30 cellular contexts compared by ENCODE assay signal in genomic region chr12:75443709-75444108, GRCh38. TPM values are rescaled to one million over a fixed set of nuclear protein-coding genes. Genes with fewer than 3 reads are reported as not detected.
"Had no signal": no experiment of that assay in that cellular context is flagged by ENCODE, and none has a peak within 500 bp of the region (broad histone marks: within the 10 kb centered on the region; RNA-seq: fewer than 3 reads in every experiment).

No MANE protein-coding gene starts in this region.

- DNase-seq: activated CD4-positive, alpha-beta memory T cell treated with anti-CD3 and anti-CD28 coated beads, Interleukin-2, amount 10 ng/mL, durations not matched to agents 7 days and 5 days; activated CD4-positive, alpha-beta T cell treated with anti-CD3 and anti-CD28 coated beads for 1 hour; activated CD4-positive, alpha-beta T cell treated with anti-CD3 and anti-CD28 coated beads, Interleukin-2, amount 10 ng/mL, durations not matched to agents 7 days and 5 days; activated CD8-positive, alpha-beta memory T cell treated with anti-CD3 and anti-CD28 coated beads, Interleukin-2, amount 50 U/mL, for 48 hours; activated gamma-delta T cell; activated naive CD4-positive, alpha-beta T cell treated with anti-CD3 and anti-CD28 coated beads, Interleukin-2, amount 10 ng/mL, durations not matched to agents 7 days and 5 days; activated naive CD8-positive, alpha-beta T cell treated with anti-CD3 and anti-CD28 coated beads, Interleukin-2, amount 10 ng/mL, durations not matched to agents 7 days and 5 days; activated T-cell treated with anti-CD3 and anti-CD28 coated beads, Interleukin-2, amount 50 U/mL, for 24 hours; cortex of kidney; heart left ventricle; hypothalamus; immature natural killer cell; mucosa of descending colon; posterior cingulate gyrus; right cardiac atrium; stimulated activated CD4-positive, alpha-beta T cell treated with anti-CD3 and anti-CD28 coated beads, Interleukin-12 subunit alpha, Interleukin-12 subunit beta, amount 100 ng/mL, for 4 hours; stimulated activated CD4-positive, alpha-beta T cell treated with anti-CD3 and anti-CD28 coated beads, Interleukin-4, amount 100 ng/mL, for 24 hours; T-helper 9 cell had no signal

- H3K4me3 Mint-ChIP-seq: activated CD4-positive, alpha-beta memory T cell treated with anti-CD3 and anti-CD28 coated beads, Interleukin-2, amount 10 ng/mL, durations not matched to agents 7 days and 5 days; activated CD4-positive, alpha-beta T cell treated with anti-CD3 and anti-CD28 coated beads, Interleukin-2, amount 10 ng/mL, durations not matched to agents 7 days and 5 days; activated naive CD4-positive, alpha-beta T cell treated with anti-CD3 and anti-CD28 coated beads, Interleukin-2, amount 10 ng/mL, durations not matched to agents 7 days and 5 days; activated naive CD8-positive, alpha-beta T cell treated with anti-CD3 and anti-CD28 coated beads, Interleukin-2, amount 10 ng/mL, durations not matched to agents 7 days and 5 days; activated T-cell treated with anti-CD3 and anti-CD28 coated beads, Interleukin-2, amount 50 U/mL, for 24 hours; immature natural killer cell; natural killer cell treated with Interleukin-12 subunit alpha and Interleukin-12 subunit beta and Interleukin-15 and Interleukin-18, amount 100 ng/mL, for 72 hours; stimulated activated effector memory CD8-positive, alpha-beta T cell treated with anti-CD3 and anti-CD28 coated beads, Interleukin-12 subunit alpha, Interleukin-12 subunit beta, amount 100 ng/mL, for 72 hours; stimulated activated naive CD8-positive, alpha-beta T cell treated with anti-CD3 and anti-CD28 coated beads, Interleukin-15, Interleukin-2, amounts not matched to agents 100 ng/mL and 50 ng/mL, for 24 hours; T-helper 1 cell treated with Interleukin-12 subunit alpha and Interleukin-12 subunit beta and Interleukin-4 antibody, amounts not matched to agents 30 μg/mL and 1 μg/mL, for 36 hours had no signal

- H3K9me3 Mint-ChIP-seq: activated T-cell treated with anti-CD3 and anti-CD28 coated beads, Interleukin-2, amount 50 U/mL, for 24 hours; stimulated activated effector memory CD8-positive, alpha-beta T cell treated with anti-CD3 and anti-CD28 coated beads, Interleukin-12 subunit alpha, Interleukin-12 subunit beta, amount 100 ng/mL, for 72 hours; stimulated activated naive CD8-positive, alpha-beta T cell treated with anti-CD3 and anti-CD28 coated beads, Interleukin-15, Interleukin-2, amounts not matched to agents 100 ng/mL and 50 ng/mL, for 24 hours had no signal

- FAIRE-seq: endothelial cell of umbilical vein, TTC549, urothelium cell line had no signal

- H3K27me3 ChIP-seq: ascending aorta, brain microvascular endothelial cell, foreskin keratinocyte, heart left ventricle had no signal

- H3K27ac Mint-ChIP-seq: activated CD4-positive, alpha-beta memory T cell treated with anti-CD3 and anti-CD28 coated beads, Interleukin-2, amount 10 ng/mL, durations not matched to agents 7 days and 5 days; activated CD4-positive, alpha-beta T cell treated with anti-CD3 and anti-CD28 coated beads, Interleukin-2, amount 10 ng/mL, durations not matched to agents 7 days and 5 days; activated naive CD4-positive, alpha-beta T cell treated with anti-CD3 and anti-CD28 coated beads, Interleukin-2, amount 10 ng/mL, durations not matched to agents 7 days and 5 days; activated naive CD8-positive, alpha-beta T cell treated with anti-CD3 and anti-CD28 coated beads, Interleukin-2, amount 10 ng/mL, durations not matched to agents 7 days and 5 days; activated T-cell treated with anti-CD3 and anti-CD28 coated beads, Interleukin-2, amount 50 U/mL, for 24 hours; natural killer cell treated with Interleukin-12 subunit alpha and Interleukin-12 subunit beta and Interleukin-15 and Interleukin-18, amount 100 ng/mL, for 72 hours; stimulated activated effector memory CD8-positive, alpha-beta T cell treated with anti-CD3 and anti-CD28 coated beads, Interleukin-12 subunit alpha, Interleukin-12 subunit beta, amount 100 ng/mL, for 72 hours; stimulated activated naive CD8-positive, alpha-beta T cell treated with anti-CD3 and anti-CD28 coated beads, Interleukin-15, Interleukin-2, amounts not matched to agents 100 ng/mL and 50 ng/mL, for 24 hours; T-helper 1 cell treated with Interleukin-12 subunit alpha and Interleukin-12 subunit beta and Interleukin-4 antibody, amounts not matched to agents 30 μg/mL and 1 μg/mL, for 36 hours had no signal

- H3K4me3 ChIP-seq: ascending aorta, heart left ventricle, mucosa of descending colon, skin epidermis, thoracic aorta had no signal

- H3K36me3 ChIP-seq: ascending aorta, brain microvascular endothelial cell, heart left ventricle, thoracic aorta had no signal

- H3K4me1 ChIP-seq: ascending aorta had no signal

- H3K36me3 Mint-ChIP-seq: activated naive CD4-positive, alpha-beta T cell treated with anti-CD3 and anti-CD28 coated beads, Interleukin-2, amount 10 ng/mL, durations not matched to agents 7 days and 5 days; stimulated activated effector memory CD8-positive, alpha-beta T cell treated with anti-CD3 and anti-CD28 coated beads, Interleukin-12 subunit alpha, Interleukin-12 subunit beta, amount 100 ng/mL, for 72 hours had no signal

- H3K27ac ChIP-seq: ascending aorta, foreskin keratinocyte, heart left ventricle, skin epidermis, thoracic aorta had no signal

- H3K4me1 Mint-ChIP-seq: immature natural killer cell; stimulated activated effector memory CD8-positive, alpha-beta T cell treated with anti-CD3 and anti-CD28 coated beads, Interleukin-12 subunit alpha, Interleukin-12 subunit beta, amount 100 ng/mL, for 72 hours had no signal

- H3K9me3 ChIP-seq: ascending aorta, mucosa of descending colon, thoracic aorta had no signal

- ATAC-seq: natural killer cell treated with Interleukin-12 subunit alpha and Interleukin-12 subunit beta and Interleukin-15 and Interleukin-18, amount 100 ng/mL, for 72 hours; right cardiac atrium; stimulated activated effector memory CD8-positive, alpha-beta T cell treated with anti-CD3 and anti-CD28 coated beads, Interleukin-12 subunit alpha, Interleukin-12 subunit beta, amount 100 ng/mL, for 72 hours had no signal

RNA-seq across cellular contexts. Expression of gene GLIPR1L2, which starts 52.8 kb away (rescaled TPM):
- total RNA-seq: ascending aorta, endothelial cell of umbilical vein had no signal
